In genomic region chr22:20819471-20819870, GRCh38 we compare ENCODE assay signal across 29 cellular contexts. TPM values are rescaled to one million over a fixed set of nuclear protein-coding genes. Genes with fewer than 3 reads are reported as not detected.
"Had no signal": no experiment of that assay in that cellular context is flagged by ENCODE, and none has a peak within 500 bp of the region (broad histone marks: within the 10 kb centered on the region; RNA-seq: fewer than 3 reads in every experiment).

No MANE protein-coding gene starts in this region.

- H3K4me3 ChIP-seq: colonic mucosa, esophagus squamous epithelium, gastrocnemius medialis, heart right ventricle, left lung, lower lobe of right lung had no signal

- H3K9me3 ChIP-seq: colonic mucosa, esophagus squamous epithelium, gastrocnemius medialis, heart right ventricle, left lung, lower lobe of right lung had no signal

- H3K27ac Mint-ChIP-seq: dendritic cell treated with granulocyte-macrophage colony-stimulating factor and Interleukin-4, amounts not matched to agents 40 ng/mL and 50 ng/mL, for 4 days; endodermal cell had no signal

- H3K27me3 ChIP-seq: colonic mucosa, esophagus squamous epithelium, gastrocnemius medialis, heart right ventricle, left lung had no signal

- H3K4me1 Mint-ChIP-seq: endodermal cell had no signal

- H3K36me3 ChIP-seq: colonic mucosa had no signal

- DNase-seq: colonic mucosa; cortex of kidney; effector CD8-positive, alpha-beta T cell; effector memory CD8-positive, alpha-beta T cell; endodermal cell; erythroblast; esophagus squamous epithelium; foreskin fibroblast; foreskin melanocyte; gastrocnemius medialis; glutamatergic neuron; head of caudate nucleus; heart right ventricle; hippocampal formation; left cardiac atrium; left lung; left ventricle myocardium superior; lower lobe of right lung; mesenchymal stem cell; midbrain had no signal

- H3K27me3 Mint-ChIP-seq: dendritic cell treated with granulocyte-macrophage colony-stimulating factor and Interleukin-4, amounts not matched to agents 40 ng/mL and 50 ng/mL, for 4 days; effector memory CD8-positive, alpha-beta T cell had no signal

- H3K27ac ChIP-seq: colonic mucosa, epithelial cell of prostate, esophagus squamous epithelium, gastrocnemius medialis, heart right ventricle, left lung, lower lobe of right lung had no signal

- H3K9me3 Mint-ChIP-seq: dendritic cell treated with granulocyte-macrophage colony-stimulating factor and Interleukin-4, amounts not matched to agents 40 ng/mL and 50 ng/mL, for 4 days; effector memory CD8-positive, alpha-beta T cell; endodermal cell had no signal

- H3K4me3 Mint-ChIP-seq: dendritic cell treated with granulocyte-macrophage colony-stimulating factor and Interleukin-4, amounts not matched to agents 40 ng/mL and 50 ng/mL, for 4 days; effector memory CD8-positive, alpha-beta T cell; endodermal cell had no signal

- H3K4me1 ChIP-seq: colonic mucosa, esophagus squamous epithelium, gastrocnemius medialis, heart right ventricle, left lung, lower lobe of right lung had no signal

- FAIRE-seq: endometrium, islet of Langerhans, keratinocyte had no signal

- ATAC-seq: effector memory CD8-positive, alpha-beta T cell; esophagus mucosa; gastrocnemius medialis; heart right ventricle; left cardiac atrium; left lung; left ventricle myocardium superior; lower lobe of right lung had no signal

RNA-seq across cellular contexts. Expression of gene SERPIND1, which starts 45.6 kb away (rescaled TPM):
- total RNA-seq: endodermal cell, kidney epithelial cell, left ventricle myocardium superior, lower leg skin, mononuclear cell had no signal
- polyA plus RNA-seq: keratinocyte had no signal
